ENCODE assay signal across 14 cellular contexts in the genomic region with DNA sequence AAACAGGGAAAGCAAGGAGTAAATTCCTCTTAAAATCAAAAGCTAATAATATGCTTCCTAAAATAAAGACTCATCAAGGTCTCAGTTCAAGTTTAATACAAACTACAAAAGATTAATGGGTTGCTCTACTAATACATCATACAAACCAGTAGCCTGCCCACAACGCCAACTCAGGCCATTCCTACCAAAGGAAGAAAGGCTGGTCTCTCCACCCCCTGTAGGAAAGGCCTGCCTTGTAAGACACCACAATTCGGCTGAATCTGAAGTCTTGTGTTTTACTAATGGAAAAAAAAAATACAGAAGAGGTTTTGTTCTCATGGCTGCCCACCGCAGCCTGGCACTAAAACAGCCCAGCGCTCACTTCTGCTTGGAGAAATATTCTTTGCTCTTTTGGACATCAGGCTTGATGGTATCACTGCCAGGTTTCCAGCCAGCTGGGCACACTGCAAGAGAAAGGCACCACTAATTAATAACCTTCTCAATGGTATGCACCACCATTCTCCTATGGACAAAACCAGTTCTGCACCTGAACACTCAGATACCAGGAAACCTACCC. TPM values are rescaled to one million over a fixed set of nuclear protein-coding genes. Genes with fewer than 3 reads are reported as not detected.
DNase-seq lines count a peak whose midpoint lies in the region; ATAC-seq lines count a peak whose summit lies in the region.
"Had no signal": no experiment of that assay in that cellular context is flagged by ENCODE, and none has a peak within 500 bp of the region (broad histone marks: within the 10 kb centered on the region; RNA-seq: fewer than 3 reads in every experiment).

No MANE protein-coding gene starts in this region.

- POLR2A ChIA-PET in activated naive CD8-positive, alpha-beta T cell treated with anti-CD3 and anti-CD28 coated beads, Interleukin-2, amount 10 ng/mL, durations not matched to agents 7 days and 5 days (lab: Charles Lee) = interaction anchor here (1.4 to 3.7 kb wide), 3 partner anchors 10 to 171 kb away, joined by 3 to 24 read pairs (median 16); partner anchors contain the start of genes MUTYH, PRDX1 and TOE1

- H3K4me1 Mint-ChIP-seq in activated naive CD4-positive, alpha-beta T cell treated with anti-CD3 and anti-CD28 coated beads for 36 hours (ENCODE audit: low read depth) = peaks cover 4% of the 10 kb centered on the region
- no peaks in the 10 kb centered on the region for H3K4me1 Mint-ChIP-seq in activated naive CD4-positive, alpha-beta T cell treated with anti-CD3 and anti-CD28 coated beads, Interleukin-2, amount 10 ng/mL, durations not matched to agents 7 days and 5 days
- H3K4me1 Mint-ChIP-seq in activated naive CD8-positive, alpha-beta T cell treated with anti-CD3 and anti-CD28 coated beads, Interleukin-2, amount 10 ng/mL, durations not matched to agents 7 days and 5 days = peaks cover 7% of the 10 kb centered on the region
- H3K4me1 Mint-ChIP-seq: immature natural killer cell had no signal

- CTCF ChIA-PET in activated naive CD4-positive, alpha-beta T cell treated with anti-CD3 and anti-CD28 coated beads for 36 hours (lab: Charles Lee) = interaction anchor here (1.5 to 4.1 kb wide), 6 partner anchors 9 to 73 kb away, joined by 3 to 98 read pairs (median 10); partner anchors contain the start of genes MMACHC, NASP and PRDX1
- CTCF ChIA-PET in activated naive CD4-positive, alpha-beta T cell treated with anti-CD3 and anti-CD28 coated beads, Interleukin-2, amount 10 ng/mL, durations not matched to agents 7 days and 5 days (lab: Charles Lee) = interaction anchor here (0.9 to 6.2 kb wide), 10 partner anchors 10 to 63 kb away, joined by 3 to 176 read pairs (median 4); partner anchors contain the start of genes CCDC163, MMACHC and PRDX1

- no peaks in the 10 kb centered on the region for H3K27me3 Mint-ChIP-seq in activated naive CD4-positive, alpha-beta T cell treated with anti-CD3 and anti-CD28 coated beads for 36 hours (ENCODE audit: low read depth)
- no peaks in the 10 kb centered on the region for H3K27me3 Mint-ChIP-seq in activated naive CD4-positive, alpha-beta T cell treated with anti-CD3 and anti-CD28 coated beads, Interleukin-2, amount 10 ng/mL, durations not matched to agents 7 days and 5 days
- no peaks in the 10 kb centered on the region for H3K27me3 Mint-ChIP-seq in activated naive CD8-positive, alpha-beta T cell treated with anti-CD3 and anti-CD28 coated beads, Interleukin-2, amount 10 ng/mL, durations not matched to agents 7 days and 5 days

- H3K4me3 Mint-ChIP-seq in activated naive CD4-positive, alpha-beta T cell treated with anti-CD3 and anti-CD28 coated beads for 36 hours = no peak overlapping the region
- H3K4me3 Mint-ChIP-seq in activated naive CD4-positive, alpha-beta T cell treated with anti-CD3 and anti-CD28 coated beads, Interleukin-2, amount 10 ng/mL, durations not matched to agents 7 days and 5 days = no peak overlapping the region
- H3K4me3 Mint-ChIP-seq in activated naive CD8-positive, alpha-beta T cell treated with anti-CD3 and anti-CD28 coated beads, Interleukin-2, amount 10 ng/mL, durations not matched to agents 7 days and 5 days = no peak overlapping the region
- H3K4me3 Mint-ChIP-seq: immature natural killer cell had no signal

- peaks cover 40% of the 10 kb centered on the region for H3K36me3 Mint-ChIP-seq in activated naive CD4-positive, alpha-beta T cell treated with anti-CD3 and anti-CD28 coated beads for 36 hours (ENCODE audit: low read depth)
- H3K36me3 Mint-ChIP-seq in activated naive CD4-positive, alpha-beta T cell treated with anti-CD3 and anti-CD28 coated beads, Interleukin-2, amount 10 ng/mL, durations not matched to agents 7 days and 5 days = peaks cover 63% of the 10 kb centered on the region
- H3K36me3 Mint-ChIP-seq in activated naive CD8-positive, alpha-beta T cell treated with anti-CD3 and anti-CD28 coated beads, Interleukin-2, amount 10 ng/mL, durations not matched to agents 7 days and 5 days = peaks cover 18% of the 10 kb centered on the region

- no peak for DNase-seq in activated naive CD4-positive, alpha-beta T cell treated with anti-CD3 and anti-CD28 coated beads for 36 hours
- no peak for DNase-seq in activated naive CD4-positive, alpha-beta T cell treated with anti-CD3 and anti-CD28 coated beads, Interleukin-2, amount 10 ng/mL, durations not matched to agents 7 days and 5 days
- DNase-seq in activated naive CD8-positive, alpha-beta T cell treated with anti-CD3 and anti-CD28 coated beads, Interleukin-2, amount 10 ng/mL, durations not matched to agents 7 days and 5 days = no peak
- peak in 23 of 42 donors; percentile 14 to 61 (median 39) for DNase-seq in head of caudate nucleus
- no peak for DNase-seq in NCI-H187 (lab: John Stamatoyannopoulos, UW)
- DNase-seq in NCI-H226 = no peak
- DNase-seq: activated gamma-delta T cell treated with Interleukin-2 at 50 U/mL for 16 hours; heart left ventricle; immature natural killer cell; NCI-H510A treated with DMSO at 0.1 percent for 48 hours; stimulated activated CD4-positive, alpha-beta T cell treated with anti-CD3 and anti-CD28 coated beads, Interleukin-12 subunit alpha, Interleukin-12 subunit beta, amount 100 ng/mL, for 4 hours had no signal

- H3K9me3 Mint-ChIP-seq in activated naive CD4-positive, alpha-beta T cell treated with anti-CD3 and anti-CD28 coated beads for 36 hours = no peaks in the 10 kb centered on the region
- no peaks in the 10 kb centered on the region for H3K9me3 Mint-ChIP-seq in activated naive CD4-positive, alpha-beta T cell treated with anti-CD3 and anti-CD28 coated beads, Interleukin-2, amount 10 ng/mL, durations not matched to agents 7 days and 5 days
- no peaks in the 10 kb centered on the region for H3K9me3 Mint-ChIP-seq in activated naive CD8-positive, alpha-beta T cell treated with anti-CD3 and anti-CD28 coated beads, Interleukin-2, amount 10 ng/mL, durations not matched to agents 7 days and 5 days
- H3K9me3 Mint-ChIP-seq: immature natural killer cell had no signal

- no peak for ATAC-seq in activated naive CD8-positive, alpha-beta T cell treated with anti-CD3 and anti-CD28 coated beads, Interleukin-2, amount 10 ng/mL, durations not matched to agents 7 days and 5 days (ENCODE audit: low read depth)
- no peak for ATAC-seq in GM18867 (IDR thresholded peaks at IDR 0.05; ENCODE audit: unreplicated experiment)
- ATAC-seq: heart left ventricle had no signal

- peak overlapping the region; percentile 42 for H3K27ac Mint-ChIP-seq in activated naive CD4-positive, alpha-beta T cell treated with anti-CD3 and anti-CD28 coated beads for 36 hours
- H3K27ac Mint-ChIP-seq in activated naive CD4-positive, alpha-beta T cell treated with anti-CD3 and anti-CD28 coated beads, Interleukin-2, amount 10 ng/mL, durations not matched to agents 7 days and 5 days = no peak overlapping the region
- peak overlapping the region; percentile 5 for H3K27ac Mint-ChIP-seq in activated naive CD8-positive, alpha-beta T cell treated with anti-CD3 and anti-CD28 coated beads, Interleukin-2, amount 10 ng/mL, durations not matched to agents 7 days and 5 days

- intact Hi-C loops in activated naive CD4-positive, alpha-beta T cell treated with anti-CD3 and anti-CD28 coated beads for 36 hours (cut with micrococcal nuclease) = loop anchor here (5.0 kb wide), 1 partner anchor 666 kb away; the partner anchor contains the start of genes P3R3URF and TSPAN1
- intact Hi-C loops in head of caudate nucleus (cut with DNase I) = no loop called here

- peak overlapping the region; percentile 81 for H3K27ac ChIP-seq in temporal lobe (ENCODE audit: low read depth, low read length)
- H3K27ac ChIP-seq: heart left ventricle, neutrophil had no signal

RNA-seq across cellular contexts. Expression of gene PRDX1, which starts 10.6 kb away (rescaled TPM):
- 100 to 1,000 TPM; 596 to 641 TPM for total RNA-seq in activated naive CD4-positive, alpha-beta T cell treated with anti-CD3 and anti-CD28 coated beads for 36 hours
- 100 to 1,000 TPM; 159 to 180 TPM for total RNA-seq in activated naive CD8-positive, alpha-beta T cell treated with anti-CD3 and anti-CD28 coated beads, Interleukin-2, amount 10 ng/mL, durations not matched to agents 7 days and 5 days
- 120 TPM for total RNA-seq in temporal lobe

RNA-seq across cellular contexts. Expression of gene MMACHC, which starts 10.9 kb away (rescaled TPM):
- total RNA-seq in activated naive CD4-positive, alpha-beta T cell treated with anti-CD3 and anti-CD28 coated beads for 36 hours = 1 to 10 TPM; 5.9 TPM
- 1 to 10 TPM; 4.9 to 8.3 TPM for total RNA-seq in activated naive CD8-positive, alpha-beta T cell treated with anti-CD3 and anti-CD28 coated beads, Interleukin-2, amount 10 ng/mL, durations not matched to agents 7 days and 5 days
- total RNA-seq in temporal lobe = 1.7 TPM

RNA-seq across cellular contexts. Expression of gene CCDC163, which starts 11.2 kb away (rescaled TPM):
- 1 to 10 TPM; 4.2 to 5.1 TPM for total RNA-seq in activated naive CD4-positive, alpha-beta T cell treated with anti-CD3 and anti-CD28 coated beads for 36 hours
- total RNA-seq in activated naive CD8-positive, alpha-beta T cell treated with anti-CD3 and anti-CD28 coated beads, Interleukin-2, amount 10 ng/mL, durations not matched to agents 7 days and 5 days = 10 to 100 TPM; 10.3 to 13.0 TPM
- total RNA-seq in temporal lobe = 0.49 TPM

RNA-seq across cellular contexts. Expression of gene TESK2, which starts 20.1 kb away (rescaled TPM):
- 1 to 10 TPM; 4.8 to 6.7 TPM for total RNA-seq in activated naive CD4-positive, alpha-beta T cell treated with anti-CD3 and anti-CD28 coated beads for 36 hours
- 1 to 10 TPM; 5.8 to 6.5 TPM for total RNA-seq in activated naive CD8-positive, alpha-beta T cell treated with anti-CD3 and anti-CD28 coated beads, Interleukin-2, amount 10 ng/mL, durations not matched to agents 7 days and 5 days
- 0.74 TPM for total RNA-seq in temporal lobe

RNA-seq across cellular contexts. Expression of gene AKR1A1, which starts 39.6 kb away (rescaled TPM):
- total RNA-seq in activated naive CD4-positive, alpha-beta T cell treated with anti-CD3 and anti-CD28 coated beads for 36 hours = 100 to 1,000 TPM; 207 to 217 TPM
- total RNA-seq in activated naive CD8-positive, alpha-beta T cell treated with anti-CD3 and anti-CD28 coated beads, Interleukin-2, amount 10 ng/mL, durations not matched to agents 7 days and 5 days = 100 to 1,000 TPM; 102 to 116 TPM
- 47.9 TPM for total RNA-seq in temporal lobe

Comparison
In these comparisons a context has a peak if more than half of its experiments do, and no peak if none do; other contexts are left out.
1. DNase-seq: peak in head of caudate nucleus (23 of 42); none in activated naive CD4-positive, alpha-beta T cell treated with anti-CD3 and anti-CD28 coated beads for 36 hours (single experiment), activated naive CD4-positive, alpha-beta T cell treated with anti-CD3 and anti-CD28 coated beads, Interleukin-2, amount 10 ng/mL, durations not matched to agents 7 days and 5 days (single experiment), activated naive CD8-positive, alpha-beta T cell treated with anti-CD3 and anti-CD28 coated beads, Interleukin-2, amount 10 ng/mL, durations not matched to agents 7 days and 5 days (single experiment), NCI-H187 (0 of 2) and NCI-H226 (single experiment).